Comparison of ENCODE assay signal across 7 cellular contexts in genomic region chr3:63720956-63721355, GRCh38.
A peak's percentile ranks its signal among the peaks of the same experiment; 100 is the strongest.
DNase-seq lines count a peak whose midpoint lies in the region; FAIRE-seq and TF ChIP-seq lines count a peak whose summit lies in the region.
"Not testable (repeated sequence)": the region's sequence is repeated elsewhere in the genome, so short reads cannot be mapped to it uniquely, and the experiment has no call there.

No MANE protein-coding gene starts in this region.

- H3K9ac ChIP-seq in GM23248; astrocyte (ENCODE audit: low read length): not testable (repeated sequence)

- H3K27ac Mint-ChIP-seq in astrocyte (ENCODE audit: unreplicated experiment): not testable (repeated sequence)

- TF ChIP-seq CTCF in astrocyte (IDR thresholded peaks at IDR 0.05; ENCODE audit: insufficient read depth, low read depth, low read length); fibroblast of villous mesenchyme (IDR thresholded peaks at IDR 0.05; ENCODE audit: insufficient read depth, low read depth, low read length): not testable (repeated sequence)

- WGBS in GM23248 (ENCODE audit: low coverage in 1 of 2, low lambda C conversion rate in 2 of 2, missing lambda C conversion rate in 2 of 2), 2 experiments: 44 to 47% methylated on average over 1 of the region's 1 CpG

- H4K20me1 ChIP-seq in GM23248 (ENCODE audit: insufficient read depth); astrocyte (ENCODE audit: insufficient read depth, low read length): not testable (repeated sequence)

- H3K27ac ChIP-seq in GM23248; astrocyte (ENCODE audit: low read depth, low read length): not testable (repeated sequence)

- peaks cover 18% of the 10 kb centered on the region for H3K4me1 Mint-ChIP-seq in astrocyte (ENCODE audit: low read depth, unreplicated experiment)

- peak overlapping the region; percentile 12 for H3K4me2 ChIP-seq in GM23248 (ENCODE audit: unreplicated experiment)
- not testable (repeated sequence) for H3K4me2 ChIP-seq in astrocyte (ENCODE audit: low read length)

- DNase-seq in AG08395 (ENCODE audit: low spot score): peak; percentile 24
- peak; percentile 54 for DNase-seq in EH (ENCODE audit: low read depth)
- DNase-seq in GM23248: peak; percentile 60
- DNase-seq in LHCN-M2 (ENCODE audit: low read depth): peak; percentile 15
- DNase-seq in astrocyte (ENCODE audit: low read depth): peak; percentile 64
- DNase-seq in fibroblast of gingiva (ENCODE audit: low read depth): peak; percentile 42
- DNase-seq in fibroblast of villous mesenchyme (ENCODE audit: low read depth): peak; percentile 30

- peaks cover 26% of the 10 kb centered on the region for H3F3A ChIP-seq in GM23248 (ENCODE audit: insufficient read depth)

- H3K9me2 ChIP-seq in GM23248 (ENCODE audit: insufficient read depth): not testable (repeated sequence)

- H3K36me3 ChIP-seq in GM23248 (ENCODE audit: low read depth); astrocyte (ENCODE audit: insufficient read depth, low read length): not testable (repeated sequence)

- not testable (repeated sequence) for H3K27me3 ChIP-seq in GM23248 (replicated peaks; ENCODE audit: insufficient read depth); astrocyte (ENCODE audit: insufficient read depth, low read length)

- H3K4me3 Mint-ChIP-seq in astrocyte (ENCODE audit: unreplicated experiment): not testable (repeated sequence)

- H3K27me3 Mint-ChIP-seq in astrocyte (ENCODE audit: low read depth, unreplicated experiment): not testable (repeated sequence)

- H3K79me2 ChIP-seq in GM23248 (ENCODE audit: insufficient read depth); astrocyte (ENCODE audit: insufficient read depth, low read length): not testable (repeated sequence)

- H3K9me3 ChIP-seq in GM23248 (ENCODE audit: low read depth); astrocyte (ENCODE audit: insufficient read depth, low read depth, low read length): not testable (repeated sequence)

- H3K4me3 ChIP-seq in GM23248; astrocyte (ENCODE audit: insufficient read depth, low read depth, low read length); fibroblast of villous mesenchyme (ENCODE audit: low read depth, low read length): not testable (repeated sequence)

- not testable (repeated sequence) for H3K9me3 Mint-ChIP-seq in astrocyte (ENCODE audit: unreplicated experiment)

- in situ Hi-C loops in GM23248 (cut with MboI): not testable (repeated sequence)

- H2AFZ ChIP-seq in GM23248; astrocyte (ENCODE audit: low read depth, low read length): not testable (repeated sequence)

- H3K4me1 ChIP-seq in GM23248 (ENCODE audit: insufficient read depth) (peaks cover 29% of the 10 kb centered on the region), astrocyte (ENCODE audit: insufficient read depth, low read length) (peaks cover 18% of the 10 kb centered on the region)

- H3K36me3 Mint-ChIP-seq in astrocyte (ENCODE audit: low read depth, unreplicated experiment): not testable (repeated sequence)

- FAIRE-seq in astrocyte (lab: Jason Lieb, UNC): not testable (repeated sequence)
